ENCODE assay signal across 30 cellular contexts in genomic region chr12:98420403-98420800, GRCh38.
DNase-seq lines count a peak whose midpoint lies in the region; ATAC-seq and TF ChIP-seq lines count a peak whose summit lies in the region.
"Had no signal": no experiment of that assay in that cellular context is flagged by ENCODE, and none has a peak within 500 bp of the region (broad histone marks: within the 10 kb centered on the region; RNA-seq: fewer than 3 reads in every experiment).

No MANE protein-coding gene starts in this region.

- no peak for TF ChIP-seq CTCF in breast epithelium (IDR thresholded peaks at IDR 0.05)
- TF ChIP-seq CTCF in MCF 10A (IDR thresholded peaks at IDR 0.05; ENCODE audit: unreplicated experiment), result no peak
- TF ChIP-seq CTCF in RWPE1 (conservative IDR thresholded peaks at IDR 0.05; ENCODE audit: low read depth), result no peak

- no peak overlapping the region for H2AFZ ChIP-seq in mesenchymal stem cell (ENCODE audit: low read depth, low read length)
- H2AFZ ChIP-seq: parathyroid adenoma had no signal

- ATAC-seq in GM21515 (IDR thresholded peaks at IDR 0.05; ENCODE audit: unreplicated experiment), result no peak
- ATAC-seq: activated naive CD4-positive, alpha-beta T cell treated with anti-CD3 and anti-CD28 coated beads, Interleukin-2, amount 50 U/mL, for 72 hours; left cardiac atrium had no signal

- H3K36me3 ChIP-seq in breast epithelium, result no peaks in the 10 kb centered on the region
- no peaks in the 10 kb centered on the region for H3K36me3 ChIP-seq in mesenchymal stem cell (ENCODE audit: control insufficient read depth in 1 of 2, insufficient read depth in 2 of 2, low read depth in 1 of 2, low read length in 2 of 2)
- H3K36me3 ChIP-seq: BE2C, colonic mucosa, right atrium auricular region, WERI-Rb-1 had no signal

- H2BK15ac ChIP-seq in mesenchymal stem cell (ENCODE audit: low read depth, poor library complexity, severe bottlenecking), result peak overlapping the region; percentile 12

- no peak for DNase-seq in breast epithelium (ENCODE audit: low spot score in 2 of 2)
- DNase-seq in MCF 10A (ENCODE audit: unreplicated experiment), result no peak
- DNase-seq in RWPE1 (ENCODE audit: low spot score), result no peak
- DNase-seq in mesenchymal stem cell, result no peak
- no peak for DNase-seq in nucleus accumbens (lab: John Stamatoyannopoulos, UW)
- DNase-seq in CD1c-positive myeloid dendritic cell (ENCODE audit: extremely low spot score), result no peak
- DNase-seq: ACHN; activated CD4-positive, alpha-beta T cell treated with anti-CD3 and anti-CD28 coated beads for 4 hours; activated CD8-positive, alpha-beta memory T cell treated with anti-CD3 and anti-CD28 coated beads for 24 hours; activated T-cell treated with anti-CD3 and anti-CD28 coated beads for 4 hours; BE2C; colonic mucosa; effector CD8-positive, alpha-beta T cell; immature natural killer cell; left cardiac atrium; NCI-H1048; NCI-H2029 treated with DMSO at 0.1 percent for 48 hours; NCI-H345; NCI-H82; nephron progenitor cell; testis; WERI-Rb-1 had no signal

- H3K4me3 ChIP-seq in breast epithelium (no peak overlapping the region), mesenchymal stem cell (ENCODE audit: insufficient read depth in 1 of 2, low read depth in 1 of 2, low read length in 2 of 2) (no peak overlapping the region)
- H3K4me3 ChIP-seq: colonic mucosa, lung, right atrium auricular region, testis had no signal

- H3K79me1 ChIP-seq in mesenchymal stem cell (replicated peaks; ENCODE audit: low read length, poor library complexity, severe bottlenecking), result no peaks in the 10 kb centered on the region

- H3K4ac ChIP-seq in mesenchymal stem cell (ENCODE audit: low read depth in 1 of 2, low read length in 2 of 2), result no peak overlapping the region

- peaks cover 45% of the 10 kb centered on the region for H3K4me1 Mint-ChIP-seq in MCF 10A (ENCODE audit: insufficient read depth, unreplicated experiment)
- H3K4me1 Mint-ChIP-seq: IgD-negative memory B cell had no signal

- no peaks in the 10 kb centered on the region for H3K9me3 Mint-ChIP-seq in MCF 10A (ENCODE audit: unreplicated experiment)
- H3K9me3 Mint-ChIP-seq: activated naive CD4-positive, alpha-beta T cell treated with anti-CD3 and anti-CD28 coated beads, Interleukin-2, amount 50 U/mL, for 72 hours; IgD-negative memory B cell; immature natural killer cell; nephron progenitor cell; stimulated activated naive CD8-positive, alpha-beta T cell treated with anti-CD3 and anti-CD28 coated beads, Interleukin-15, Interleukin-2, amounts not matched to agents 100 ng/mL and 50 ng/mL, for 24 hours had no signal

- intact Hi-C loops in breast epithelium (cut with DNase I; ENCODE audit: low total_unique reads) (loop anchor here (5.0 kb wide), 1 partner anchor 307 kb away; no protein-coding TSS in a partner anchor), MCF 10A (cut with micrococcal nuclease) (no loop called here)

- H3K14ac ChIP-seq in mesenchymal stem cell (ENCODE audit: low read length in 2 of 2), result no peak overlapping the region

- H3K27me3 ChIP-seq in breast epithelium (no peaks in the 10 kb centered on the region), mesenchymal stem cell (ENCODE audit: control insufficient read depth in 1 of 2, insufficient read depth in 1 of 2, low read length in 2 of 2) (no peaks in the 10 kb centered on the region)
- H3K27me3 ChIP-seq: colonic mucosa, right atrium auricular region, testis had no signal

- H3K4me3 Mint-ChIP-seq in MCF 10A (ENCODE audit: unreplicated experiment), result no peak overlapping the region
- H3K4me3 Mint-ChIP-seq: IgD-negative memory B cell; immature natural killer cell; nephron progenitor cell; stimulated activated naive CD8-positive, alpha-beta T cell treated with anti-CD3 and anti-CD28 coated beads, Interleukin-15, Interleukin-2, amounts not matched to agents 100 ng/mL and 50 ng/mL, for 24 hours had no signal

- TF ChIP-seq POLR2A in breast epithelium (IDR thresholded peaks at IDR 0.05), result no peak

- no peak overlapping the region for H2BK120ac ChIP-seq in mesenchymal stem cell (ENCODE audit: low read depth, low read length)

- H2BK5ac ChIP-seq in mesenchymal stem cell (ENCODE audit: low read depth, low read length, poor library complexity, severe bottlenecking), result no peak overlapping the region

- no peak overlapping the region for H4K91ac ChIP-seq in mesenchymal stem cell (ENCODE audit: low read length)

- no peak overlapping the region for H3K23ac ChIP-seq in mesenchymal stem cell (ENCODE audit: low read length in 2 of 2)

- no peak overlapping the region for H4K8ac ChIP-seq in mesenchymal stem cell (ENCODE audit: low read length)

- peaks cover 0 to 4% of the 10 kb centered on the region in 2 donors for H3K4me1 ChIP-seq in breast epithelium
- peaks cover 21% of the 10 kb centered on the region for H3K4me1 ChIP-seq in mesenchymal stem cell (ENCODE audit: control insufficient read depth, insufficient read depth, low read depth, low read length)
- H3K4me1 ChIP-seq: BE2C, colonic mucosa, parathyroid adenoma had no signal

- H3K27ac Mint-ChIP-seq in MCF 10A (ENCODE audit: low read depth, unreplicated experiment), result no peak overlapping the region
- H3K27ac Mint-ChIP-seq: activated naive CD4-positive, alpha-beta T cell treated with anti-CD3 and anti-CD28 coated beads, Interleukin-2, amount 50 U/mL, for 72 hours; IgD-negative memory B cell; immature natural killer cell; nephron progenitor cell; stimulated activated naive CD8-positive, alpha-beta T cell treated with anti-CD3 and anti-CD28 coated beads, Interleukin-15, Interleukin-2, amounts not matched to agents 100 ng/mL and 50 ng/mL, for 24 hours had no signal

- H3K9me3 ChIP-seq in breast epithelium (no peaks in the 10 kb centered on the region), mesenchymal stem cell (ENCODE audit: control insufficient read depth, low read length) (no peaks in the 10 kb centered on the region)
- H3K9me3 ChIP-seq: BE2C, colonic mucosa, right atrium auricular region, testis had no signal

- BruUV-seq in MCF 10A (replicated peaks; lab: Mats Ljungman, UMichigan), result no TSS peak

- WGBS in mesenchymal stem cell, result 93% methylated on average over 7 of the region's 9 CpGs

- H3K36me3 Mint-ChIP-seq in MCF 10A (ENCODE audit: insufficient read depth, unreplicated experiment), result no peaks in the 10 kb centered on the region
- H3K36me3 Mint-ChIP-seq: activated naive CD4-positive, alpha-beta T cell treated with anti-CD3 and anti-CD28 coated beads, Interleukin-2, amount 50 U/mL, for 72 hours; IgD-negative memory B cell; immature natural killer cell had no signal

- CTCF ChIA-PET in MCF 10A (lab: Yijun Ruan, JAX) (interaction anchor here (1.4 kb wide), 2 partner anchors 20 kb away, joined by 4 to 5 read pairs; no protein-coding TSS in a partner anchor), RWPE1 (lab: Yijun Ruan, JAX) (interaction anchor here (0.7 kb wide), 1 partner anchor 151 kb away, joined by 3 read pairs; no protein-coding TSS in a partner anchor)

- H3K27ac ChIP-seq in breast epithelium (peak overlapping the region; percentile 26 to 86), RWPE1 (peak overlapping the region; percentile 69), mesenchymal stem cell (ENCODE audit: low read length, poor library complexity, severe bottlenecking) (no peak overlapping the region)
- H3K27ac ChIP-seq: colonic mucosa, epithelial cell of prostate, parathyroid adenoma, WERI-Rb-1 had no signal

- peak overlapping the region; percentile 21 to 51 for H2BK12ac ChIP-seq in mesenchymal stem cell (ENCODE audit: low read length in 2 of 2)

- POLR2A ChIA-PET in MCF 10A (lab: Yijun Ruan, JAX) (interaction anchor here (3.7 kb wide), 1 partner anchor 96 kb away, joined by 25 read pairs; the partner anchor contains the start of gene TMPO), RWPE1 (lab: Yijun Ruan, JAX; ENCODE audit: low non-redundant PET) (no interaction called here)

- no peak overlapping the region for H3K4me2 ChIP-seq in mesenchymal stem cell (ENCODE audit: low read length, poor library complexity, severe bottlenecking)

- peak overlapping the region; percentile 78 for H2AK5ac ChIP-seq in mesenchymal stem cell (ENCODE audit: low read length, severe bottlenecking)

- no peak overlapping the region for H3K9ac ChIP-seq in mesenchymal stem cell (ENCODE audit: low read length)
- H3K9ac ChIP-seq: parathyroid adenoma had no signal

- H3K27me3 Mint-ChIP-seq in MCF 10A (ENCODE audit: insufficient read depth, unreplicated experiment), result no peaks in the 10 kb centered on the region
- H3K27me3 Mint-ChIP-seq: stimulated activated naive CD8-positive, alpha-beta T cell treated with anti-CD3 and anti-CD28 coated beads, Interleukin-15, Interleukin-2, amounts not matched to agents 100 ng/mL and 50 ng/mL, for 24 hours had no signal

- H3K18ac ChIP-seq in mesenchymal stem cell (ENCODE audit: low read depth in 1 of 2, low read length in 2 of 2), result peak overlapping the region in 1 of 2 experiments; percentile 37
